In genomic region chr9:121271368-121272351, GRCh38 we compare ENCODE assay signal across 8 cellular contexts. TPM values are rescaled to one million over a fixed set of nuclear protein-coding genes. Genes with fewer than 3 reads are reported as not detected.
DNase-seq lines count a peak whose midpoint lies in the region; ATAC-seq and TF ChIP-seq lines count a peak whose summit lies in the region.

No MANE protein-coding gene starts in this region.

- H3K9me3 ChIP-seq in adipocyte (ENCODE audit: control insufficient read depth, low read length), result no peaks in the 10 kb centered on the region
- no peaks in the 10 kb centered on the region for H3K9me3 ChIP-seq in stomach

- no peaks in the 10 kb centered on the region for H3K27me3 ChIP-seq in adipocyte (replicated peaks; ENCODE audit: control insufficient read depth, insufficient read depth, low read length)
- H3K27me3 ChIP-seq in stomach, result no peaks in the 10 kb centered on the region

- peak; percentile 83 for DNase-seq in adipocyte (ENCODE audit: low read depth)
- DNase-seq in immature natural killer cell, result peak; percentile 31 to 45 (median 41)
- DNase-seq in stomach, result no peak
- DNase-seq in left colon, result no peak

- 48 to 71% (median 64%) methylated on average over 13 of the region's 13 CpGs for WGBS in stomach, 5 donors

- H3K4me3 ChIP-seq in adipocyte (ENCODE audit: low read length), result peak overlapping the region; percentile 93
- H3K4me3 ChIP-seq in stomach, result peak overlapping the region in 3 of 4 donors; percentile 1 to 89 (median 19)

- peaks cover 1 to 15% (median 6%) of the 10 kb centered on the region in 3 donors for H3K27me3 Mint-ChIP-seq in immature natural killer cell (ENCODE audit: low read depth in 3 of 3)

- H3K9ac ChIP-seq in adipocyte (ENCODE audit: low read length), result peak overlapping the region; percentile 79

- ATAC-seq in HG02610 (IDR thresholded peaks at IDR 0.05; ENCODE audit: unreplicated experiment), result peak; percentile 33
- ATAC-seq in HG03039 (IDR thresholded peaks at IDR 0.05; ENCODE audit: unreplicated experiment), result no peak
- ATAC-seq in left colon, result no peak
- no peak for ATAC-seq in GM19324 (IDR thresholded peaks at IDR 0.05; ENCODE audit: low FRiP score, unreplicated experiment)
- no peak for ATAC-seq in GM18511 (IDR thresholded peaks at IDR 0.05; ENCODE audit: unreplicated experiment)

- H3K9me3 Mint-ChIP-seq in immature natural killer cell, result no peaks in the 10 kb centered on the region

- TF ChIP-seq POLR2A in stomach (IDR thresholded peaks at IDR 0.05), result no peak

- peaks cover 59 to 73% of the 10 kb centered on the region in 2 donors for H3K4me1 Mint-ChIP-seq in immature natural killer cell

- H3K27ac ChIP-seq in stomach, result peak overlapping the region; percentile 47 to 96 (median 95)

- H3K36me3 Mint-ChIP-seq in immature natural killer cell, result no peaks in the 10 kb centered on the region

- H3K4me3 Mint-ChIP-seq in immature natural killer cell, result peak overlapping the region; percentile 85 to 94 (median 91)

- no peak for TF ChIP-seq EP300 in stomach (IDR thresholded peaks at IDR 0.05)

- peaks cover 72% of the 10 kb centered on the region for H3K4me1 ChIP-seq in adipocyte (ENCODE audit: control insufficient read depth, insufficient read depth, low read length)
- H3K4me1 ChIP-seq in stomach, result peaks cover 48 to 93% (median 79%) of the 10 kb centered on the region in 4 donors

- peak overlapping the region; percentile 74 to 87 (median 80) for H3K27ac Mint-ChIP-seq in immature natural killer cell

- intact Hi-C loops in stomach (cut with DNase I; ENCODE audit: low total_unique reads) (no loop called here), left colon (cut with DNase I, micrococcal nuclease) (no loop called here)

- no peaks in the 10 kb centered on the region for H3K36me3 ChIP-seq in adipocyte (ENCODE audit: control insufficient read depth, insufficient read depth, low read length, severe bottlenecking)
- peaks cover 0 to 9% (median 0%) of the 10 kb centered on the region in 4 donors for H3K36me3 ChIP-seq in stomach

- TF ChIP-seq CTCF in stomach (IDR thresholded peaks at IDR 0.05), result no peak

RNA-seq across cellular contexts. Expression of gene GSN, which starts 3.7 kb away (rescaled TPM):
- polyA plus RNA-seq in immature natural killer cell (100 to 1,000 TPM; 199 to 325 (median 226) TPM), stomach (100 to 1,000 TPM; 215 to 742 (median 424) TPM)
- total RNA-seq in stomach (100 to 1,000 TPM; 385 to 909 (median 565) TPM), left colon (100 to 1,000 TPM; 404 to 854 TPM)

Comparison
In these comparisons a context has a peak if more than half of its experiments do, and no peak if none do; other contexts are left out.
1. DNase-seq: peak in adipocyte (single experiment) and immature natural killer cell (3 of 3); none in stomach (single experiment) and left colon (0 of 2).